Comparison of ENCODE assay signal across 25 cellular contexts in the genomic region with DNA sequence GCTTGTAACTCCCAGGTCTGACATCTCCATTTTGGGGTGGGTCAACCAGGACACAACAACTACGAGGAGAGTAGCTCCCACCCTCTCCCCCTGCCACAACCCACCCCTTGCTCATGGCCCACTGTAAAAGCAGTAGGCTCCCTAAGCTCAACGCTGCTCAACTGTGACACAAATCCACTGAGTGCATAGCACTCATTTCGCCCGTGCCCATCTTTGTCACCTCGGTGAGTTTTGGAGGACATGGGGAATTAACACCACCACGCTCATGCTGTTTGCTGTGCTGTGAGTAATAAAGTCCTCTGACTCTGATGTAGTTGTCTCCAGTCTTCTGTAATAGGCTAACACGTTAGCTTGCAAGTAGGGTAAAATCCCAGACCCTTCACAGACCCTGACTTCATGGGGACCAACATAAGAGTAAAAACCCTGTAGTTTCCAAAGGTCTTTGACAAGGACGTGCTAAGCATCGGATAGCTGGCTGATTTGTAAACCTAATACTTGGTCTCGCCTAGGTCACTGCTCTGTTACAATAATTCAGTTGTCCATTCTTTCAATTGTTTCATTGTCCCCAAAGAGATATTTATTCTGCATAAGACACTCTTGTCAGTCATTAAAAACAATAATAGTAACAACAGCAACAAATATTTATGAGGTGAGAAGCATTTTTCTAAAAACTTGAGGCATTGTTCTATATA.
"Had no signal": no experiment of that assay in that cellular context is flagged by ENCODE, and none has a peak within 500 bp of the region (broad histone marks: within the 10 kb centered on the region; RNA-seq: fewer than 3 reads in every experiment).

No MANE protein-coding gene starts in this region.

- ATAC-seq: left ventricle myocardium superior; sciatic nerve; stimulated activated memory B cell treated with anti-CD40 and anti-IgM and Interleukin-4, amounts not matched to agents 10 μg/mL and 1 μg/mL and 100 μg/mL, for 72 hours; WTC11 had no signal

- H3K27ac ChIP-seq: parathyroid adenoma, stomach, thoracic aorta, vagina had no signal

- H3K4me3 Mint-ChIP-seq: activated naive CD8-positive, alpha-beta T cell treated with anti-CD3 and anti-CD28 coated beads, Interleukin-2, amount 10 ng/mL, durations not matched to agents 7 days and 5 days; activated T-cell treated with anti-CD3 and anti-CD28 coated beads, Interleukin-2, amount 50 U/mL, for 24 hours; immature natural killer cell; nephron progenitor cell; stimulated activated memory B cell treated with anti-CD40 and anti-IgM and Interleukin-4, amounts not matched to agents 10 μg/mL and 1 μg/mL and 100 μg/mL, for 72 hours; type B pancreatic cell; WTC11 had no signal

- H3K9me3 ChIP-seq: thoracic aorta, vagina had no signal

- H3K4me1 Mint-ChIP-seq: nephron progenitor cell, WTC11 had no signal

- H3K4me1 ChIP-seq: parathyroid adenoma, stomach, vagina had no signal

- DNase-seq: activated naive CD4-positive, alpha-beta T cell treated with Interleukin-2 at 50 U/mL for 16 hours; activated naive CD8-positive, alpha-beta T cell treated with anti-CD3 and anti-CD28 coated beads, Interleukin-2, amount 10 ng/mL, durations not matched to agents 7 days and 5 days; activated T-cell treated with anti-CD3 and anti-CD28 coated beads, Interleukin-2, amount 50 U/mL, for 24 hours; amniotic stem cell; effector CD4-positive, alpha-beta T cell; erythroblast; foreskin fibroblast; immature natural killer cell; left ventricle myocardium superior; mammary epithelial cell; nephron progenitor cell; small intestine; stimulated activated CD4-positive, alpha-beta T cell treated with anti-CD3 and anti-CD28 coated beads, Interleukin-2, amount 100 ng/mL, for 24 hours; stomach had no signal

- H3K27me3 Mint-ChIP-seq: activated naive CD8-positive, alpha-beta T cell treated with anti-CD3 and anti-CD28 coated beads, Interleukin-2, amount 10 ng/mL, durations not matched to agents 7 days and 5 days; activated T-cell treated with anti-CD3 and anti-CD28 coated beads, Interleukin-2, amount 50 U/mL, for 24 hours; stimulated activated memory B cell treated with anti-CD40 and anti-IgM and Interleukin-4, amounts not matched to agents 10 μg/mL and 1 μg/mL and 100 μg/mL, for 72 hours; type B pancreatic cell had no signal

- FAIRE-seq: bronchial epithelial cell, endometrium, small intestine, TTC549 had no signal

- H3K4me3 ChIP-seq: stomach, thoracic aorta, vagina had no signal

- H3K27ac Mint-ChIP-seq: activated naive CD8-positive, alpha-beta T cell treated with anti-CD3 and anti-CD28 coated beads, Interleukin-2, amount 10 ng/mL, durations not matched to agents 7 days and 5 days; activated T-helper 2 cell treated with anti-CD3 and anti-CD28 coated beads, Interferon-gamma antibody, Interleukin-2, Interleukin-4, amounts not matched to agents 10 μg/mL and 5 μg/mL and 100 μg/mL, durations not matched to agents 14 hours and 24 hours and 36 hours; nephron progenitor cell; stimulated activated memory B cell treated with anti-CD40 and anti-IgM and Interleukin-4, amounts not matched to agents 10 μg/mL and 1 μg/mL and 100 μg/mL, for 72 hours; type B pancreatic cell; WTC11 had no signal

- H3K27me3 ChIP-seq: stomach, vagina had no signal
